1 cellular context compared by ENCODE assay signal in genomic region chr1:32464716-32465540, GRCh38.
TF ChIP-seq lines count a peak whose summit lies in the region.

ZBTB8B (plus strand) TSS chr1:32465072; CDS start chr1:32470625, 5,553 bp downstream.

TF ChIP-seq in HEK293, 187 proteins besides CTCF, POLR2A, EP300 and RAD21 (continued from another document and continues in another):
- TF ChIP-seq HIC1 (tag by site-specific recombination; IDR thresholded peaks at IDR 0.05), result peak; percentile 52
- no peak for TF ChIP-seq ZNF10 (tag by site-specific recombination; IDR thresholded peaks at IDR 0.05)
- no peak; the same call in 1 of the 2 replicates for TF ChIP-seq ZNF2 (tag by site-specific recombination; IDR thresholded peaks at IDR 0.05)
- TF ChIP-seq PRDM10 (tag by site-specific recombination; IDR thresholded peaks at IDR 0.05), result peak; percentile 80
- peak; percentile 78 for TF ChIP-seq ZNF341 (tag by site-specific recombination; IDR thresholded peaks at IDR 0.05; ENCODE audit: low read depth)
- TF ChIP-seq ZNF521 (tag by site-specific recombination; IDR thresholded peaks at IDR 0.05), result no peak
- TF ChIP-seq ZNF214 (tag by site-specific recombination; IDR thresholded peaks at IDR 0.05; ENCODE audit: borderline replicate concordance), result no peak
- no peak for TF ChIP-seq ZNF394 (tag by site-specific recombination; IDR thresholded peaks at IDR 0.05; ENCODE audit: borderline replicate concordance)
- no peak for TF ChIP-seq PRDM6 (tag by site-specific recombination; IDR thresholded peaks at IDR 0.05)
- TF ChIP-seq OSR2 (tag by site-specific recombination; IDR thresholded peaks at IDR 0.05), result no peak
- TF ChIP-seq ZNF701 (tag by site-specific recombination; IDR thresholded peaks at IDR 0.05), result no peak
- no peak for TF ChIP-seq ZNF350 (tag by site-specific recombination; IDR thresholded peaks at IDR 0.05)
- no peak for TF ChIP-seq ZNF132 (tag by site-specific recombination; IDR thresholded peaks at IDR 0.05; ENCODE audit: borderline replicate concordance)
- TF ChIP-seq ZNF560 (tag by site-specific recombination; IDR thresholded peaks at IDR 0.05; ENCODE audit: borderline replicate concordance), result no peak
- no peak for TF ChIP-seq PRDM1 (tag by site-specific recombination; IDR thresholded peaks at IDR 0.05)
- no peak for TF ChIP-seq ZSCAN30 (tag by site-specific recombination; IDR thresholded peaks at IDR 0.05)
- no peak for TF ChIP-seq ZNF792 (tag by site-specific recombination; IDR thresholded peaks at IDR 0.05)
- TF ChIP-seq IKZF3 (tag by site-specific recombination; IDR thresholded peaks at IDR 0.05), result no peak
- TF ChIP-seq SP2 (tag by site-specific recombination; IDR thresholded peaks at IDR 0.05), result peak; percentile 94
- no peak for TF ChIP-seq ZNF175 (tag by site-specific recombination; IDR thresholded peaks at IDR 0.05)
- no peak for TF ChIP-seq ZNF239 (tag by site-specific recombination; IDR thresholded peaks at IDR 0.05)
- TF ChIP-seq ZNF610 (tag by site-specific recombination; IDR thresholded peaks at IDR 0.05; ENCODE audit: borderline replicate concordance), result no peak
- TF ChIP-seq ZNF274 (IDR thresholded peaks at IDR 0.05; ENCODE audit: low read length), result no peak
- no peak for TF ChIP-seq ZNF274 (tag by site-specific recombination; IDR thresholded peaks at IDR 0.05; ENCODE audit: borderline replicate concordance)
- TF ChIP-seq ZBTB11 (tag by site-specific recombination; conservative IDR thresholded peaks at IDR 0.05; ENCODE audit: low read depth), result peak; percentile 51; the same call in 1 of the 2 replicates
- TF ChIP-seq ZNF174 (tag by site-specific recombination; IDR thresholded peaks at IDR 0.05), result no peak
- no peak for TF ChIP-seq ZBTB1 (tag by site-specific recombination; IDR thresholded peaks at IDR 0.05)
- peak; percentile 59; the same call in 1 of the 2 replicates for TF ChIP-seq ZXDB (tag by site-specific recombination; IDR thresholded peaks at IDR 0.05)
- no peak for TF ChIP-seq ELK4 (IDR thresholded peaks at IDR 0.05; ENCODE audit: borderline replicate concordance, low read depth, low read length)
- TF ChIP-seq PRDM2 (tag by site-specific recombination; IDR thresholded peaks at IDR 0.05; ENCODE audit: borderline replicate concordance), result no peak
- TF ChIP-seq ZNF692 (tag by site-specific recombination; IDR thresholded peaks at IDR 0.05), result peak; percentile 30; the same call in 1 of the 2 replicates
- TF ChIP-seq ZNF121 (tag by site-specific recombination; IDR thresholded peaks at IDR 0.05), result no peak
- peak; percentile 74; the same call in 1 of the 2 replicates for TF ChIP-seq TRIM28 (IDR thresholded peaks at IDR 0.05; ENCODE audit: borderline replicate concordance, low read length)
- TF ChIP-seq GLIS2 (tag by site-specific recombination; IDR thresholded peaks at IDR 0.05), result peak; percentile 97
